ENCODE assay signal across 8 cellular contexts in the genomic region with DNA sequence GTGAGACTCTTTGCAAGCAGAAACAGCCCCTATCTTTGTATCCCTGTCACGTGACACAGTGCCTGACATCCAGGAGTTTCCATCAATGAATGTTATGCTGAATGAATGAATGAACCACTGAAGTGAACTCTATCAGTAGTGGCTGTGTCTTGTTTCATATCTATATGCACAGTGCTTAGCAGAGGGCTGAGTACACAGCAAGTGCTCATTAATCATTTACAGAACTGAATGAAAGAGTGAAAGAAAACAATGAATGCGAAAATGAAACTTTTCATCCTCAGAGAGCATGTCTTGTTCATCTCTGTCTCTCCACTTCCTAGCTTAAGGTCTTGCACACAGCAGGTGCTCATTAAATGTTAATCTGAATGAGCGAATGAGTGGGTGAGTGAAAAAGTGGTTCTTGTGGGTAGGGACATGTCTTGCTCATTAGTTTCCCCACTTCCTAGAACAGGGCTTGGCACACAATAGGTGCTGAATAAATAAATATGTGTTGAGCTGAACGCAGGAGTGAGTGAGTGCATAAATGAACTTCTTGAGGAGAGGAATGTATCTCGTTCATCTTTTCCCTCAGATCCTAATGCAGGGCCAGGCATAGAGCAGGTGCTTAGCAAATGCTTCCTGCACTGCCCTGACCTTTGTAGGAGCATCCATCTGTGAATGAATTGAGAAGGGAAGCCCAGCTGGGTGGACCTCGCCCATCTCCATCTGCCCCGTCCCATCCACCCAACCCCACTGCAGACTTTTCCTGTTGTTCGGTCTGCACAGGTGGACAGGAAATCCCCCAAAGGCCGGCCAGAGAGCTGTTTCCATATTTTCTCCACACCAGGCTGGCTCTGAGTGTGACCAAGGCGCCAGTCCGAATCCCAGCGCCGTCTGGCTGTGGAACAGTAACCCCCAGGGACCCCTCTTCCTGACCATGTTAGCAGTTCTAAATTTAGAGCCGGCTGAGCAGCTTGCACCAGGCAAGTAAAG.
DNase-seq lines count a peak whose midpoint lies in the region; ATAC-seq and TF ChIP-seq lines count a peak whose summit lies in the region.

No MANE protein-coding gene starts in this region.

- BruUV-seq in IMR-90 (replicated peaks; lab: Mats Ljungman, UMichigan): no TSS peak

- no peaks in the 10 kb centered on the region for H4K20me1 ChIP-seq in IMR-90 (ENCODE audit: insufficient read depth, low read length)

- no peak overlapping the region for H2BK15ac ChIP-seq in IMR-90 (ENCODE audit: low read depth, low read length)

- H2AK5ac ChIP-seq in IMR-90 (ENCODE audit: low read depth, low read length): no peak overlapping the region

- H4K91ac ChIP-seq in IMR-90 (ENCODE audit: insufficient read depth, low read depth, low read length): no peak overlapping the region

- POLR2A ChIA-PET in IMR-90 (lab: Charles Lee; ENCODE audit: unreplicated experiment): no interaction called here

- H3K14ac ChIP-seq in IMR-90 (replicated peaks; ENCODE audit: low read depth, low read length): no peak overlapping the region

- no peak overlapping the region for H3K9ac ChIP-seq in IMR-90 (ENCODE audit: low read depth, low read length)

- H3K79me1 ChIP-seq in IMR-90 (ENCODE audit: low read depth in 1 of 2, low read length in 2 of 2): no peaks in the 10 kb centered on the region

- H3K4me3 ChIP-seq in IMR-90 (ENCODE audit: insufficient read depth, low read depth, low read length): no peak overlapping the region
- H3K4me3 ChIP-seq in vagina: no peak overlapping the region

- no peak overlapping the region for H3K23ac ChIP-seq in IMR-90 (ENCODE audit: low read depth, low read length)

- no peak overlapping the region for H3K4ac ChIP-seq in IMR-90 (ENCODE audit: low read depth, low read length)

- no peak overlapping the region for H3K18ac ChIP-seq in IMR-90 (ENCODE audit: low read depth, low read length)

- no peak overlapping the region for H3K56ac ChIP-seq in IMR-90 (ENCODE audit: extremely low read depth, insufficient read depth, low read length)

- H4K5ac ChIP-seq in IMR-90 (ENCODE audit: low read depth, low read length): no peak overlapping the region

- no peak overlapping the region for H3K4me2 ChIP-seq in IMR-90 (ENCODE audit: low read depth, low read length)

- in situ Hi-C loops in IMR-90 (cut with MboI; ENCODE audit: low sequenced_read_pairs): loop anchor here (10.0 kb wide), 1 partner anchor 61 kb away; no protein-coding TSS in a partner anchor

- H3K9me1 ChIP-seq in IMR-90 (ENCODE audit: insufficient read depth, low read length): no peaks in the 10 kb centered on the region

- H2AFZ ChIP-seq in IMR-90 (replicated peaks; ENCODE audit: low read length, poor library complexity): no peak overlapping the region

- DNase-seq in COLO668 (lab: John Stamatoyannopoulos, UW; ENCODE audit: unreplicated experiment) (peak; percentile 74), IMR-90 (no peak), cardiac septum (ENCODE audit: low spot score) (peak; percentile 86), KG1 (lab: John Stamatoyannopoulos, UW) (no peak), SKM-1 (lab: John Stamatoyannopoulos, UW; ENCODE audit: unreplicated experiment) (no peak), C1 segment of cervical spinal cord (lab: John Stamatoyannopoulos, UW) (no peak), vagina (ENCODE audit: extremely low spot score in 2 of 2) (no peak)

- H2AK9ac ChIP-seq in IMR-90 (replicated peaks; ENCODE audit: low read depth, low read length, poor library complexity): no peak overlapping the region

- TF ChIP-seq CTCF in IMR-90 (conservative IDR thresholded peaks at IDR 0.05; ENCODE audit: low read depth, low read length): no peak
- no peak for TF ChIP-seq CTCF in vagina (IDR thresholded peaks at IDR 0.05)

- no peak for TF ChIP-seq RAD21 in IMR-90 (IDR thresholded peaks at IDR 0.05; ENCODE audit: low read length)

- WGBS in IMR-90 (ENCODE audit: extremely low coverage in 2 of 2, insufficient read length in 1 of 2), 2 experiments: 0% methylated on average over 1 of the region's 14 CpGs; no CpG with 5 or more reads in 1 of the 2 experiments

- dilution Hi-C loops in IMR-90 (cut with HindIII; ENCODE audit: low sequenced_read_pairs, unreplicated experiment): no loop called here

- H2BK5ac ChIP-seq in IMR-90 (ENCODE audit: low read depth, low read length, poor library complexity, severe bottlenecking): no peak overlapping the region

- H2BK20ac ChIP-seq in IMR-90 (ENCODE audit: low read depth, low read length): no peak overlapping the region

- no peak overlapping the region for H4K8ac ChIP-seq in IMR-90 (ENCODE audit: low read depth in 2 of 2, low read length in 2 of 2)

- CTCF ChIA-PET in IMR-90 (lab: Yijun Ruan, JAX): no interaction called here

- H3K36me3 ChIP-seq in IMR-90 (ENCODE audit: control insufficient read depth, insufficient read depth, low read length) (no peaks in the 10 kb centered on the region), vagina (no peaks in the 10 kb centered on the region)

- TF ChIP-seq POLR2A in IMR-90 (IDR thresholded peaks at IDR 0.05; ENCODE audit: low read depth, low read length) (no peak), vagina (IDR thresholded peaks at IDR 0.05) (no peak)

- H3K27me3 ChIP-seq in IMR-90 (ENCODE audit: control insufficient read depth, insufficient read depth, low read length) (no peaks in the 10 kb centered on the region), vagina (no peaks in the 10 kb centered on the region)

- ATAC-seq in GM19467 (IDR thresholded peaks at IDR 0.05; ENCODE audit: unreplicated experiment) (peak; percentile 57), IMR-90 (ENCODE audit: low read depth) (no peak; the same call in 1 of the 2 replicates)

- H3K9me3 ChIP-seq in IMR-90 (ENCODE audit: control insufficient read depth, insufficient read depth, low read length) (no peaks in the 10 kb centered on the region), vagina (no peaks in the 10 kb centered on the region)

- H3K4me1 ChIP-seq in IMR-90 (ENCODE audit: control insufficient read depth, insufficient read depth, low read length) (no peaks in the 10 kb centered on the region), vagina (no peaks in the 10 kb centered on the region)

- intact Hi-C loops in IMR-90 (cut with micrococcal nuclease): no loop called here
- intact Hi-C loops in cardiac septum (cut with DNase I): loop anchor here (2.0 to 10.0 kb wide), 3 partner anchors 27 to 249 kb away; no protein-coding TSS in a partner anchor
- intact Hi-C loops in vagina (cut with DNase I): no loop called here

- no peak overlapping the region for H2BK120ac ChIP-seq in IMR-90 (ENCODE audit: low read depth, low read length)

- no peak overlapping the region for H3K27ac ChIP-seq in IMR-90 (ENCODE audit: insufficient read depth, low read length)
- no peak overlapping the region for H3K27ac ChIP-seq in vagina

TF ChIP-seq in IMR-90, 13 proteins besides CTCF, POLR2A, EP300 and RAD21:
- TF ChIP-seq CEBPB (IDR thresholded peaks at IDR 0.05; ENCODE audit: low read depth, low read length): no peak
- TF ChIP-seq, protein P1, sequence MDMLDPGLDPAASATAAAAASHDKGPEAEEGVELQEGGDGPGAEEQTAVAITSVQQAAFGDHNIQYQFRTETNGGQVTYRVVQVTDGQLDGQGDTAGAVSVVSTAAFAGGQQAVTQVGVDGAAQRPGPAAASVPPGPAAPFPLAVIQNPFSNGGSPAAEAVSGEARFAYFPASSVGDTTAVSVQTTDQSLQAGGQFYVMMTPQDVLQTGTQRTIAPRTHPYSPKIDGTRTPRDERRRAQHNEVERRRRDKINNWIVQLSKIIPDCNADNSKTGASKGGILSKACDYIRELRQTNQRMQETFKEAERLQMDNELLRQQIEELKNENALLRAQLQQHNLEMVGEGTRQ (IDR thresholded peaks at IDR 0.05; ENCODE audit: low read depth, low read length): 0 out of 2 replicates have a peak, but pooled peaks have one; percentile 16

Comparison
In these comparisons a context has a peak if more than half of its experiments do, and no peak if none do; other contexts are left out.
1. DNase-seq: peak in COLO668 (single experiment) and cardiac septum (single experiment); none in IMR-90 (single experiment), KG1 (single experiment), SKM-1 (single experiment), C1 segment of cervical spinal cord (0 of 14) and vagina (0 of 2).